Comparison of ENCODE assay signal across 1 cellular context in genomic region chr20:38460040-38460623, GRCh38.
TF ChIP-seq lines count a peak whose summit lies in the region.

No MANE protein-coding gene starts in this region.

TF ChIP-seq in IMR-90, 13 proteins besides CTCF, POLR2A, EP300 and RAD21 (continued from another document):
- TF ChIP-seq USF2 (IDR thresholded peaks at IDR 0.05; ENCODE audit: low read depth, low read length) = no peak
- no peak for TF ChIP-seq CHD1 (IDR thresholded peaks at IDR 0.05; ENCODE audit: low read depth, low read length)
- TF ChIP-seq MAFK (IDR thresholded peaks at IDR 0.05; ENCODE audit: low read depth, low read length) = no peak
- no peak for TF ChIP-seq NFE2L2 (IDR thresholded peaks at IDR 0.05; ENCODE audit: low read depth, low read length)
- TF ChIP-seq MXI1 (IDR thresholded peaks at IDR 0.05; ENCODE audit: borderline replicate concordance, low read depth, low read length) = no peak
- no peak for TF ChIP-seq SMC3 (IDR thresholded peaks at IDR 0.05; ENCODE audit: low read depth, low read length)
- TF ChIP-seq RCOR1 (IDR thresholded peaks at IDR 0.05; ENCODE audit: insufficient replicate concordance, low read length) = no peak
- no peak for TF ChIP-seq FOS (IDR thresholded peaks at IDR 0.05; ENCODE audit: low read depth, low read length)
- TF ChIP-seq CEBPB (IDR thresholded peaks at IDR 0.05; ENCODE audit: low read depth, low read length) = no peak
- TF ChIP-seq, protein P1, sequence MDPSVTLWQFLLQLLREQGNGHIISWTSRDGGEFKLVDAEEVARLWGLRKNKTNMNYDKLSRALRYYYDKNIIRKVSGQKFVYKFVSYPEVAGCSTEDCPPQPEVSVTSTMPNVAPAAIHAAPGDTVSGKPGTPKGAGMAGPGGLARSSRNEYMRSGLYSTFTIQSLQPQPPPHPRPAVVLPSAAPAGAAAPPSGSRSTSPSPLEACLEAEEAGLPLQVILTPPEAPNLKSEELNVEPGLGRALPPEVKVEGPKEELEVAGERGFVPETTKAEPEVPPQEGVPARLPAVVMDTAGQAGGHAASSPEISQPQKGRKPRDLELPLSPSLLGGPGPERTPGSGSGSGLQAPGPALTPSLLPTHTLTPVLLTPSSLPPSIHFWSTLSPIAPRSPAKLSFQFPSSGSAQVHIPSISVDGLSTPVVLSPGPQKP (IDR thresholded peaks at IDR 0.05; ENCODE audit: borderline replicate concordance, low read depth, low read length) = no peak
